In genomic region chr21:42107177-42107880, GRCh38 we compare ENCODE assay signal across 12 cellular contexts. TPM values are rescaled to one million over a fixed set of nuclear protein-coding genes. Genes with fewer than 3 reads are reported as not detected.
DNase-seq lines count a peak whose midpoint lies in the region; TF ChIP-seq lines count a peak whose summit lies in the region.
"Had no signal": no experiment of that assay in that cellular context is flagged by ENCODE, and none has a peak within 500 bp of the region (broad histone marks: within the 10 kb centered on the region; RNA-seq: fewer than 3 reads in every experiment).

No MANE protein-coding gene starts in this region.

- H3K27ac ChIP-seq in SU-DHL-6 (ENCODE audit: low read depth, low read length) = peak overlapping the region; percentile 43; the same call in 1 of the 2 replicates
- no peak overlapping the region for H3K27ac ChIP-seq in mesendoderm (ENCODE audit: low read depth, low read length)
- H3K27ac ChIP-seq: heart right ventricle, sigmoid colon had no signal

- no peak overlapping the region for H2BK5ac ChIP-seq in mesendoderm (ENCODE audit: low read length)

- H3K56ac ChIP-seq in mesendoderm (ENCODE audit: low read length) = no peak overlapping the region

- no peak overlapping the region for H2AK5ac ChIP-seq in mesendoderm (ENCODE audit: low read length)

- H3K9me3 Mint-ChIP-seq in nephron progenitor cell = no peaks in the 10 kb centered on the region
- H3K9me3 Mint-ChIP-seq: activated naive CD4-positive, alpha-beta T cell treated with anti-CD3 and anti-CD28 coated beads, Interleukin-2, amount 10 ng/mL, durations not matched to agents 7 days and 5 days; HFFc6 had no signal

- H2BK120ac ChIP-seq in mesendoderm (ENCODE audit: low read depth, low read length) = no peak overlapping the region

- peaks cover 13% of the 10 kb centered on the region for H3K27me3 Mint-ChIP-seq in nephron progenitor cell (ENCODE audit: low read depth, poor library complexity)

- TF ChIP-seq CTCF in GM12874 (IDR thresholded peaks at IDR 0.05; ENCODE audit: insufficient read depth, low read depth, low read length) = peak; percentile 7; the same call in 1 of the 2 replicates
- no peak for TF ChIP-seq CTCF in SU-DHL-6 (IDR thresholded peaks at IDR 0.05; ENCODE audit: insufficient read depth, low read length, poor library complexity, severe bottlenecking)
- no peak for TF ChIP-seq CTCF in nephron progenitor cell (IDR thresholded peaks at IDR 0.05)
- TF ChIP-seq CTCF in foreskin fibroblast (IDR thresholded peaks at IDR 0.05; ENCODE audit: low read depth, low read length) = no peak

- H3K36me3 ChIP-seq in H7 (replicated peaks; ENCODE audit: control insufficient read depth, insufficient read depth, low read length) (no peaks in the 10 kb centered on the region), SU-DHL-6 (ENCODE audit: low read length) (no peaks in the 10 kb centered on the region), mesendoderm (ENCODE audit: control insufficient read depth, insufficient read depth, low read length) (no peaks in the 10 kb centered on the region)
- H3K36me3 ChIP-seq: heart right ventricle, sigmoid colon had no signal

- DNase-seq in H7 (peak; percentile 91), mesendoderm (peak; percentile 46), nephron progenitor cell (no peak), T-helper 1 cell (no peak), NCI-H2171 (lab: John Stamatoyannopoulos, UW) (no peak), foreskin fibroblast (no peak)
- DNase-seq: HFFc6, sigmoid colon had no signal

- no peak overlapping the region for H2AFZ ChIP-seq in SU-DHL-6 (ENCODE audit: low read depth, low read length, severe bottlenecking)

- H3K36me3 Mint-ChIP-seq in nephron progenitor cell (ENCODE audit: low read depth) = no peaks in the 10 kb centered on the region
- H3K36me3 Mint-ChIP-seq: activated naive CD4-positive, alpha-beta T cell treated with anti-CD3 and anti-CD28 coated beads, Interleukin-2, amount 10 ng/mL, durations not matched to agents 7 days and 5 days had no signal

- H3K23ac ChIP-seq in mesendoderm (ENCODE audit: low read length) = no peak overlapping the region

- 0 out of 2 replicates have a peak, but pooled peaks cover 5% of the 10 kb centered on the region for H3F3A ChIP-seq in SU-DHL-6 (ENCODE audit: insufficient read depth)

- H3K4me3 Mint-ChIP-seq in nephron progenitor cell = no peak overlapping the region
- H3K4me3 Mint-ChIP-seq: HFFc6 had no signal

- WGBS in mesendoderm (ENCODE audit: extremely low coverage, insufficient coverage, low lambda C conversion rate) = no CpG with 5 or more reads among the region's 18 CpGs

- H2BK15ac ChIP-seq in mesendoderm (replicated peaks; ENCODE audit: low read depth) = no peak overlapping the region

- H3K4me1 Mint-ChIP-seq in nephron progenitor cell = peaks cover 40% of the 10 kb centered on the region

- peak overlapping the region; percentile 19 for H3K4me2 ChIP-seq in SU-DHL-6 (ENCODE audit: low read depth, low read length, poor library complexity, severe bottlenecking)
- H3K4me2 ChIP-seq in mesendoderm (ENCODE audit: low read length) = no peak overlapping the region

- H3K4me1 ChIP-seq in mesendoderm (ENCODE audit: control insufficient read depth, low read depth, low read length) = no peaks in the 10 kb centered on the region
- H3K4me1 ChIP-seq: sigmoid colon had no signal

- no peaks in the 10 kb centered on the region for H3K79me2 ChIP-seq in SU-DHL-6 (ENCODE audit: insufficient read depth, low read length)
- H3K79me2 ChIP-seq in mesendoderm (ENCODE audit: control insufficient read depth, insufficient read depth, low read length) = no peaks in the 10 kb centered on the region

- H3K9me3 ChIP-seq in SU-DHL-6 (ENCODE audit: insufficient read depth, low read length) = no peaks in the 10 kb centered on the region
- H3K9me3 ChIP-seq: heart right ventricle, sigmoid colon had no signal

- no peak overlapping the region for H3K4ac ChIP-seq in mesendoderm (ENCODE audit: low read depth, low read length)

- no peak overlapping the region for H4K5ac ChIP-seq in mesendoderm (ENCODE audit: low read length)

- H4K8ac ChIP-seq in mesendoderm (ENCODE audit: low read depth, low read length) = no peak overlapping the region

- no peaks in the 10 kb centered on the region for H3K9me2 ChIP-seq in SU-DHL-6 (replicated peaks; ENCODE audit: insufficient read depth, low read length)

- H3K18ac ChIP-seq in mesendoderm (ENCODE audit: low read length) = no peak overlapping the region

- H4K20me1 ChIP-seq in SU-DHL-6 (ENCODE audit: low read depth, low read length) = no peaks in the 10 kb centered on the region

- no peak overlapping the region for H3K27ac Mint-ChIP-seq in nephron progenitor cell
- H3K27ac Mint-ChIP-seq: HFFc6 had no signal

- H3K9ac ChIP-seq in SU-DHL-6 (ENCODE audit: low read length) = peak overlapping the region; percentile 17; the same call in 1 of the 2 replicates
- H3K9ac ChIP-seq in mesendoderm (ENCODE audit: low read length) = no peak overlapping the region

- no peak overlapping the region for H3K4me3 ChIP-seq in H7 (ENCODE audit: insufficient read depth, low read depth, low read length)
- H3K4me3 ChIP-seq in SU-DHL-6 (ENCODE audit: insufficient read depth, low read length, poor library complexity, severe bottlenecking) = no peak overlapping the region
- H3K4me3 ChIP-seq in mesendoderm (ENCODE audit: low read length) = no peak overlapping the region
- no peak overlapping the region for H3K4me3 ChIP-seq in foreskin fibroblast (ENCODE audit: low read depth in 1 of 2, low read length in 2 of 2)
- H3K4me3 ChIP-seq: heart right ventricle, sigmoid colon had no signal

- H3K27me3 ChIP-seq in H7 (ENCODE audit: control insufficient read depth, insufficient read depth, low read length) (no peaks in the 10 kb centered on the region), SU-DHL-6 (ENCODE audit: low read length) (no peaks in the 10 kb centered on the region), mesendoderm (ENCODE audit: insufficient read depth, low read length, poor library complexity) (no peaks in the 10 kb centered on the region)
- H3K27me3 ChIP-seq: sigmoid colon had no signal

- no peaks in the 10 kb centered on the region for H3K79me1 ChIP-seq in mesendoderm (ENCODE audit: low read length)

RNA-seq across cellular contexts. Expression of gene UMODL1, which starts 36.2 kb away (rescaled TPM):
- total RNA-seq in H7 (2014; rRNA removed; shearing (Covaris generic)) = 0.73 TPM in 1 of 2 replicates, not detected in the other
- 0.07 TPM for polyA plus RNA-seq in mesendoderm (2013, experiment 1 of 2)
- 0.07 TPM for polyA plus RNA-seq in mesendoderm (2013, experiment 2 of 2)
- total RNA-seq: HFFc6, sigmoid colon had no signal
- polyA plus RNA-seq: heart right ventricle had no signal

Comparison
In these comparisons a context has a peak if more than half of its experiments do, and no peak if none do; other contexts are left out.
1. DNase-seq: peak in H7 (single experiment) and mesendoderm (single experiment); none in nephron progenitor cell (single experiment), T-helper 1 cell (0 of 5), NCI-H2171 (single experiment) and foreskin fibroblast (0 of 2).